ENCODE assay signal across 30 cellular contexts in the genomic region with DNA sequence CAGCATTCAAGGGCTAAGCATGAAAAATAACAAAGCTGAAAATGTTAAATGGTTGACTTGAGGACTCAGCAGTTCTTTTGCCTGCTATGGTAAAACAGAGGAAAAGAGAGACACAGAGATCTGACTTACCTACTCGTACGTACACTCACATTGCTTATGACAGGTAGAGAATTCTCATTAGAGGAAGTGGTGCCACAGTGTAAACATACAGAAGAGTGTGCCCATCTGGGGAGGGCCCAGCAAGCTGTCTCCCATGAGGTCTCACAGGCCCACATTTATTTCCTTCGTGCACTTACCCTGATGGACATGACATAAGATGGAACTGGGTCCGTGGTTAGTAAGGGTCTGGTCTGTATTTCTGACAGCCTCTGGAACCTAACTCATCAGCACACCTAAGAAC.
"Had no signal": no experiment of that assay in that cellular context is flagged by ENCODE, and none has a peak within 500 bp of the region (broad histone marks: within the 10 kb centered on the region; RNA-seq: fewer than 3 reads in every experiment).

No MANE protein-coding gene starts in this region.

- H3K4me1 ChIP-seq: adrenal gland, body of pancreas, breast epithelium had no signal

- DNase-seq: activated B cell treated with CpG ODN at 0.5 μM for 24 hours; activated CD4-positive, alpha-beta memory T cell treated with anti-CD3 and anti-CD28 coated beads for 36 hours; activated CD4-positive, alpha-beta T cell treated with anti-CD3 and anti-CD28 coated beads for 4 hours; activated CD4-positive, alpha-beta T cell treated with anti-CD3 and anti-CD28 coated beads, Interleukin-2, amount 50 U/mL, for 1 hour; activated CD4-positive, CD25-positive, alpha-beta regulatory T cell treated with anti-CD3 and anti-CD28 coated beads, Interleukin-2, amount 50 U/mL, for 72 hours; activated CD8-positive, alpha-beta memory T cell treated with anti-CD3 and anti-CD28 coated beads, Interleukin-2, amount 50 U/mL, for 4 hours; activated gamma-delta T cell treated with Interleukin-2 at 50 U/mL for 16 hours; activated naive CD4-positive, alpha-beta T cell treated with anti-CD3 and anti-CD28 coated beads for 36 hours; activated T-cell treated with anti-CD3 and anti-CD28 coated beads for 4 hours; activated T-cell treated with anti-CD3 and anti-CD28 coated beads, Interleukin-2, amount 50 U/mL, for 4 hours; adrenal gland; body of pancreas; Karpas-422; KBM-7; MG63; NCI-H1048; NCI-H1105 treated with DMSO at 0.1 percent for 48 hours; NCI-H1436; NCI-H1694; NCI-H1930; NCI-H2081 treated with DMSO at 0.1 percent for 48 hours; NCI-H524; OCI-M1; Right ventricle myocardium superior; SW 1271; T-helper 1 cell; T-helper 2 cell; T-helper 9 cell had no signal

- H3K9me3 ChIP-seq: adrenal gland, body of pancreas, breast epithelium, MG63 had no signal

- H3K36me3 ChIP-seq: adrenal gland, breast epithelium, MG63 had no signal

- H3K4me3 ChIP-seq: adrenal gland, body of pancreas, breast epithelium, MG63 had no signal

- ATAC-seq: activated naive CD4-positive, alpha-beta T cell treated with anti-CD3 and anti-CD28 coated beads, Interleukin-2, amount 50 U/mL, for 72 hours; activated T-cell treated with anti-CD3 and anti-CD28 coated beads, Interleukin-2, amount 50 U/mL, for 4 hours; body of pancreas had no signal
